Comparison of ENCODE assay signal across 12 cellular contexts in the genomic region with DNA sequence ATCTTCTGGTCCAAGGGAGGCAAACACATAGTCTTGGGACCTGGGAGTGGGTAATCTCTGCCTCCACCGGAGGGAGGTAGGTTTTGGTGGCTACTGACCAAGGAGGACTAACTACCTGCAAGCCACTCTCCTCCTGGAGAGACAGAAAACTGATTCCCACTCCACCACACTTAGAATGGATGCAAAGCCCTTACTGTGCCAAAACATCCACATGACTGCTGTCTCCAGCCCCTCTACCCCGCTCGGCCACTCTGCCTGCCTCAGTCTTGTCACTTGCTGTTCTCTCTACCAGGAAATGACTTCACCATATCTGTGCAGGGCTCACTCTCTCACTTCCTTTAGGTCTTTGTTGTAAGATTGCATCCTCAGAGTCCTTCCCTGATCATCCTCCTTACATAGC.
DNase-seq lines count a peak whose midpoint lies in the region; TF ChIP-seq lines count a peak whose summit lies in the region.
"Had no signal": no experiment of that assay in that cellular context is flagged by ENCODE, and none has a peak within 500 bp of the region (broad histone marks: within the 10 kb centered on the region; RNA-seq: fewer than 3 reads in every experiment).

No MANE protein-coding gene starts in this region.

- H3K79me2 ChIP-seq in H9 (ENCODE audit: insufficient read depth, low read length), result no peaks in the 10 kb centered on the region

- H3K27me3 ChIP-seq in H9 (ENCODE audit: insufficient read depth, low read length), result no peaks in the 10 kb centered on the region

- H3K23ac ChIP-seq in H9 (ENCODE audit: insufficient read length, low read depth, low read length), result no peak overlapping the region

- no peak overlapping the region for H3K4me3 Mint-ChIP-seq in H9
- H3K4me3 Mint-ChIP-seq in activated CD4-positive, alpha-beta T cell treated with anti-CD3 and anti-CD28 coated beads, Interleukin-2, amount 10 ng/mL, durations not matched to agents 7 days and 5 days, result peak overlapping the region; percentile 75
- H3K4me3 Mint-ChIP-seq: HFFc6 had no signal

- H3K18ac ChIP-seq in H9 (ENCODE audit: insufficient read length, low read depth, low read length), result no peak overlapping the region

- H3K36me3 Mint-ChIP-seq in H9 (ENCODE audit: insufficient read depth in 1 of 3, low read depth in 3 of 3), result peaks cover 0 to 2% (median 0%) of the 10 kb centered on the region in 3 experiments; a peak in 2 of 7 replicates
- peaks cover 20% of the 10 kb centered on the region for H3K36me3 Mint-ChIP-seq in activated CD4-positive, alpha-beta T cell treated with anti-CD3 and anti-CD28 coated beads, Interleukin-2, amount 10 ng/mL, durations not matched to agents 7 days and 5 days (ENCODE audit: low read depth)

- H3K27ac Mint-ChIP-seq in H9, result peak overlapping the region in 1 of 3 experiments; percentile 94; a peak in 2 of 7 replicates
- H3K27ac Mint-ChIP-seq in activated CD4-positive, alpha-beta T cell treated with anti-CD3 and anti-CD28 coated beads, Interleukin-2, amount 10 ng/mL, durations not matched to agents 7 days and 5 days, result peak overlapping the region; percentile 91
- H3K27ac Mint-ChIP-seq: HFFc6 had no signal

- no peaks in the 10 kb centered on the region for H3K9me3 ChIP-seq in H9 (ENCODE audit: control insufficient read depth, low read depth, low read length)
- H3K9me3 ChIP-seq: psoas muscle had no signal

- no peaks in the 10 kb centered on the region for H4K20me1 ChIP-seq in H9 (ENCODE audit: control insufficient read depth, insufficient read depth, insufficient read length)

- no peaks in the 10 kb centered on the region for H3K4me1 ChIP-seq in H9 (ENCODE audit: insufficient read depth, low read length)
- H3K4me1 ChIP-seq: psoas muscle had no signal

- no peak overlapping the region for H2AK5ac ChIP-seq in H9 (ENCODE audit: insufficient read length, low read length)

- no peak overlapping the region for H4K91ac ChIP-seq in H9 (ENCODE audit: insufficient read length, low read depth, low read length)

- peak overlapping the region; percentile 98 for H4K8ac ChIP-seq in H9 (replicated peaks; ENCODE audit: insufficient read length, low read depth, low read length)

- no peak for TF ChIP-seq CTCF in H9 (conservative IDR thresholded peaks at IDR 0.05)

- no peak overlapping the region for H2BK12ac ChIP-seq in H9 (ENCODE audit: insufficient read length, low read depth, low read length)

- H3K4me1 Mint-ChIP-seq in H9, result no peaks in the 10 kb centered on the region; a peak in 1 of 4 replicates
- H3K4me1 Mint-ChIP-seq in activated CD4-positive, alpha-beta T cell treated with anti-CD3 and anti-CD28 coated beads, Interleukin-2, amount 10 ng/mL, durations not matched to agents 7 days and 5 days, result peaks cover 23% of the 10 kb centered on the region

- DNase-seq in H9, result no peak
- peak; percentile 33 for DNase-seq in activated CD4-positive, alpha-beta T cell treated with anti-CD3 and anti-CD28 coated beads, Interleukin-2, amount 10 ng/mL, durations not matched to agents 7 days and 5 days
- DNase-seq in activated naive CD4-positive, alpha-beta T cell treated with anti-CD3 and anti-CD28 coated beads, Interleukin-2, amount 50 U/mL, for 16 hours, result peak; percentile 20
- DNase-seq in stimulated activated CD4-positive, alpha-beta T cell treated with anti-CD3 and anti-CD28 coated beads, Interleukin-2, amount 100 ng/mL, for 24 hours, result peak; percentile 32 to 47
- DNase-seq in NAMALWA (ENCODE audit: low spot score), result no peak
- DNase-seq in NCI-H1105 treated with DMSO at 0.1 percent for 48 hours (lab: John Stamatoyannopoulos, UW), result no peak
- DNase-seq in NCI-H1436 treated with DMSO at 0.1 percent for 48 hours (lab: John Stamatoyannopoulos, UW), result no peak
- no peak for DNase-seq in cortex of kidney (lab: John Stamatoyannopoulos, UW)
- DNase-seq: DMS153, HFFc6, islet precursor cell, psoas muscle had no signal

- no peak overlapping the region for H3T11ph ChIP-seq in H9 (ENCODE audit: low read length)

- H2BK20ac ChIP-seq in H9 (ENCODE audit: low read depth, low read length, poor library complexity, severe bottlenecking), result no peak overlapping the region

- H2BK5ac ChIP-seq in H9 (ENCODE audit: insufficient read length, low read length), result no peak overlapping the region

- POLR2A ChIA-PET in activated CD4-positive, alpha-beta T cell treated with anti-CD3 and anti-CD28 coated beads, Interleukin-2, amount 10 ng/mL, durations not matched to agents 7 days and 5 days (lab: Charles Lee), result interaction anchor here (0.6 kb wide), 1 partner anchor 303 kb away, joined by 3 read pairs; no protein-coding TSS in a partner anchor

- H3K4me2 ChIP-seq in H9 (ENCODE audit: insufficient read depth, insufficient read length, low read length), result no peak overlapping the region

- H2BK120ac ChIP-seq in H9 (ENCODE audit: low read depth, low read length, poor library complexity, severe bottlenecking), result no peak overlapping the region

- H4K5ac ChIP-seq in H9 (ENCODE audit: insufficient read length, low read depth, low read length), result no peak overlapping the region

- no peak overlapping the region for H3K9ac ChIP-seq in H9 (ENCODE audit: extremely low read depth, insufficient read length, low read length)

- no peaks in the 10 kb centered on the region for H3K23me2 ChIP-seq in H9 (ENCODE audit: insufficient read length, low read depth, low read length, poor library complexity, severe bottlenecking)

- no peak overlapping the region for H3K4ac ChIP-seq in H9 (ENCODE audit: low read depth, low read length)

- H3K56ac ChIP-seq in H9 (ENCODE audit: insufficient read length, low read depth, low read length), result no peak overlapping the region

- no CpG with 5 or more reads among the region's 3 CpGs for WGBS in H9 (ENCODE audit: extremely low coverage, insufficient read length, low lambda C conversion rate)

- no peak overlapping the region for H3K14ac ChIP-seq in H9 (ENCODE audit: insufficient read depth, low read length)

- H3K27me3 Mint-ChIP-seq in H9 (ENCODE audit: low read depth), result no peaks in the 10 kb centered on the region
- no peaks in the 10 kb centered on the region for H3K27me3 Mint-ChIP-seq in activated CD4-positive, alpha-beta T cell treated with anti-CD3 and anti-CD28 coated beads, Interleukin-2, amount 10 ng/mL, durations not matched to agents 7 days and 5 days

- H2AFZ ChIP-seq in H9 (ENCODE audit: low read length), result no peak overlapping the region

- H3K27ac ChIP-seq in H9 (ENCODE audit: insufficient read length, low read depth, low read length), result no peak overlapping the region
- H3K27ac ChIP-seq: psoas muscle had no signal

- H3K79me1 ChIP-seq in H9 (ENCODE audit: insufficient read depth, low read depth, low read length, poor library complexity, severe bottlenecking), result no peaks in the 10 kb centered on the region

- CTCF ChIA-PET in activated CD4-positive, alpha-beta T cell treated with anti-CD3 and anti-CD28 coated beads, Interleukin-2, amount 10 ng/mL, durations not matched to agents 7 days and 5 days (lab: Charles Lee), result interaction anchor here (1.1 kb wide), 2 partner anchors 10 to 244 kb away, joined by 3 to 4 read pairs; no protein-coding TSS in a partner anchor

- H2BK15ac ChIP-seq in H9 (ENCODE audit: low read depth, low read length), result no peak overlapping the region

- peaks cover 0 to 3% of the 10 kb centered on the region in 2 experiments; a peak in 3 of 5 replicates for H3K9me3 Mint-ChIP-seq in H9
- H3K9me3 Mint-ChIP-seq in activated CD4-positive, alpha-beta T cell treated with anti-CD3 and anti-CD28 coated beads, Interleukin-2, amount 10 ng/mL, durations not matched to agents 7 days and 5 days, result peaks cover 1% of the 10 kb centered on the region
- H3K9me3 Mint-ChIP-seq: HFFc6 had no signal

Comparison
In these comparisons a context has a peak if more than half of its experiments do, and no peak if none do; other contexts are left out.
1. DNase-seq: peak in activated CD4-positive, alpha-beta T cell treated with anti-CD3 and anti-CD28 coated beads, Interleukin-2, amount 10 ng/mL, durations not matched to agents 7 days and 5 days (single experiment), activated naive CD4-positive, alpha-beta T cell treated with anti-CD3 and anti-CD28 coated beads, Interleukin-2, amount 50 U/mL, for 16 hours (single experiment) and stimulated activated CD4-positive, alpha-beta T cell treated with anti-CD3 and anti-CD28 coated beads, Interleukin-2, amount 100 ng/mL, for 24 hours (2 of 2); none in H9 (single experiment), NAMALWA (single experiment), NCI-H1105 treated with DMSO at 0.1 percent for 48 hours (single experiment), NCI-H1436 treated with DMSO at 0.1 percent for 48 hours (single experiment) and cortex of kidney (single experiment).